16 cellular contexts compared by ENCODE assay signal in genomic region chr10:70750156-70750703, GRCh38. TPM values are rescaled to one million over a fixed set of nuclear protein-coding genes. Genes with fewer than 3 reads are reported as not detected.
A peak's percentile ranks its signal among the peaks of the same experiment; 100 is the strongest.
DNase-seq lines count a peak whose midpoint lies in the region; ATAC-seq and TF ChIP-seq lines count a peak whose summit lies in the region.
"Had no signal": no experiment of that assay in that cellular context is flagged by ENCODE, and none has a peak within 500 bp of the region (broad histone marks: within the 10 kb centered on the region; RNA-seq: fewer than 3 reads in every experiment).

No MANE protein-coding gene starts in this region.

- no peak overlapping the region for H3K27ac ChIP-seq in right cardiac atrium (ENCODE audit: low read length)
- H3K27ac ChIP-seq in left lung, result no peak overlapping the region
- H3K27ac ChIP-seq in psoas muscle, result no peak overlapping the region
- H3K27ac ChIP-seq: BLaER1 had no signal

- no peaks in the 10 kb centered on the region for H3K27me3 ChIP-seq in right cardiac atrium (ENCODE audit: control insufficient read depth, insufficient read depth)
- no peaks in the 10 kb centered on the region for H3K27me3 ChIP-seq in left lung
- H3K27me3 ChIP-seq in psoas muscle (ENCODE audit: insufficient read depth in 3 of 3, low read length in 2 of 3), result no peaks in the 10 kb centered on the region
- H3K27me3 ChIP-seq: BLaER1 had no signal

- H3K4me1 Mint-ChIP-seq in osteocyte (ENCODE audit: unreplicated experiment), result peaks cover 13% of the 10 kb centered on the region
- H3K4me1 Mint-ChIP-seq: CD8-positive, alpha-beta memory T cell had no signal

- no peaks in the 10 kb centered on the region for H3K9me3 ChIP-seq in right cardiac atrium (ENCODE audit: control insufficient read depth, low read length)
- no peaks in the 10 kb centered on the region for H3K9me3 ChIP-seq in left lung
- no peaks in the 10 kb centered on the region for H3K9me3 ChIP-seq in psoas muscle
- H3K9me3 ChIP-seq: BLaER1 had no signal

- H3K27ac Mint-ChIP-seq in osteocyte (ENCODE audit: unreplicated experiment), result no peak overlapping the region
- H3K27ac Mint-ChIP-seq: CD8-positive, alpha-beta memory T cell; H9 had no signal

- peaks cover 4% of the 10 kb centered on the region for H3K4me1 ChIP-seq in right cardiac atrium (ENCODE audit: control insufficient read depth, insufficient read depth, low read length)
- H3K4me1 ChIP-seq in left lung, result peaks cover 0 to under 1% of the 10 kb centered on the region in 2 donors
- H3K4me1 ChIP-seq in psoas muscle, result peaks cover 6% of the 10 kb centered on the region
- H3K4me1 ChIP-seq: BLaER1 had no signal

- H3K36me3 ChIP-seq in left lung, result no peaks in the 10 kb centered on the region
- H3K36me3 ChIP-seq in psoas muscle (ENCODE audit: insufficient read depth in 1 of 2, low read depth in 1 of 2), result no peaks in the 10 kb centered on the region
- H3K36me3 ChIP-seq: BLaER1 had no signal

- 75% methylated on average over 3 of the region's 3 CpGs for WGBS in right cardiac atrium
- 58 to 89% (median 78%) methylated on average over 3 of the region's 3 CpGs for WGBS in psoas muscle, 3 donors

- intact Hi-C loops in Right ventricle myocardium superior (cut with DNase I) (loop anchor here (10.0 kb wide), 1 partner anchor 285 kb away; no protein-coding TSS in a partner anchor), right cardiac atrium (cut with DNase I) (loop anchor here in 2 of 4 donors (10.0 kb wide), 1 partner anchor 285 kb away; no protein-coding TSS in a partner anchor), left lung (cut with DNase I) (loop anchor here in 1 of 2 donors (10.0 kb wide), 1 partner anchor 285 kb away; no protein-coding TSS in a partner anchor), sciatic nerve (cut with DNase I) (loop anchor here (10.0 kb wide), 1 partner anchor 285 kb away; no protein-coding TSS in a partner anchor), psoas muscle (cut with DNase I) (no loop called here)

- no peak overlapping the region for H3K4me3 Mint-ChIP-seq in osteocyte (ENCODE audit: unreplicated experiment)
- H3K4me3 Mint-ChIP-seq: CD8-positive, alpha-beta memory T cell; H9 had no signal

- no peaks in the 10 kb centered on the region for H3K27me3 Mint-ChIP-seq in osteocyte (ENCODE audit: unreplicated experiment)
- H3K27me3 Mint-ChIP-seq: CD8-positive, alpha-beta memory T cell had no signal

- ATAC-seq in Right ventricle myocardium superior (ENCODE audit: poor library complexity) (no peak), right cardiac atrium (no peak), left lung (no peak), sciatic nerve (no peak), psoas muscle (no peak)

- TF ChIP-seq CTCF in left lung (IDR thresholded peaks at IDR 0.05) (no peak), osteocyte (IDR thresholded peaks at IDR 0.05) (no peak), psoas muscle (IDR thresholded peaks at IDR 0.05) (no peak)

- no peaks in the 10 kb centered on the region for H3K36me3 Mint-ChIP-seq in osteocyte (ENCODE audit: unreplicated experiment)
- H3K36me3 Mint-ChIP-seq: CD8-positive, alpha-beta memory T cell had no signal

- no peaks in the 10 kb centered on the region for H3K9me3 Mint-ChIP-seq in osteocyte (ENCODE audit: unreplicated experiment)
- H3K9me3 Mint-ChIP-seq: CD8-positive, alpha-beta memory T cell; H9 had no signal

- peak; percentile 28 for DNase-seq in Right ventricle myocardium superior
- DNase-seq in right cardiac atrium, result no peak
- DNase-seq in left lung, result peak; percentile 21 to 28
- peak; percentile 19 for DNase-seq in sciatic nerve (ENCODE audit: low spot score)
- no peak for DNase-seq in osteocyte (ENCODE audit: extremely low spot score, unreplicated experiment)
- DNase-seq in ureter (ENCODE audit: low spot score), result no peak
- DNase-seq in psoas muscle, result no peak
- DNase-seq: 8988T; AML-193; Caco-2; CD8-positive, alpha-beta memory T cell; DND-41; GDM1; GOT3; H9 had no signal

- H3K4me3 ChIP-seq in right cardiac atrium (ENCODE audit: low read length) (no peak overlapping the region), left lung (no peak overlapping the region), psoas muscle (no peak overlapping the region)
- H3K4me3 ChIP-seq: BLaER1 had no signal

RNA-seq across cellular contexts. Expression of gene TBATA, which starts 34.9 kb away (rescaled TPM):
- not detected for total RNA-seq in Right ventricle myocardium superior
- not detected for total RNA-seq in right cardiac atrium
- 0.16 TPM for polyA plus RNA-seq in right cardiac atrium
- not detected for total RNA-seq in left lung
- total RNA-seq in sciatic nerve, result not detected
- not detected in 2 replicates for total RNA-seq in osteocyte
- total RNA-seq in ureter, result not detected
- total RNA-seq in psoas muscle, result not detected
- not detected for polyA plus RNA-seq in psoas muscle
- total RNA-seq: Caco-2; CD8-positive, alpha-beta memory T cell; H9 had no signal
- polyA plus RNA-seq: CD8-positive, alpha-beta memory T cell had no signal

Comparison
In these comparisons a context has a peak if more than half of its experiments do, and no peak if none do; other contexts are left out.
1. DNase-seq: peak in Right ventricle myocardium superior (single experiment), left lung (2 of 2) and sciatic nerve (single experiment); none in right cardiac atrium (0 of 3), osteocyte (single experiment), ureter (single experiment) and psoas muscle (0 of 2).
2. intact Hi-C loops: an anchor here in Right ventricle myocardium superior (10.0 kb wide) and sciatic nerve (10.0 kb wide); none called in psoas muscle.